ENCODE assay signal across 14 cellular contexts in genomic region chr7:47495269-47495875, GRCh38.
DNase-seq lines count a peak whose midpoint lies in the region; ATAC-seq and TF ChIP-seq lines count a peak whose summit lies in the region.
"Had no signal": no experiment of that assay in that cellular context is flagged by ENCODE, and none has a peak within 500 bp of the region (broad histone marks: within the 10 kb centered on the region; RNA-seq: fewer than 3 reads in every experiment).

No MANE protein-coding gene starts in this region.

- H3K79me2 ChIP-seq in OCI-LY3 (ENCODE audit: low read length) (no peaks in the 10 kb centered on the region), PC-9 (ENCODE audit: low read depth) (peaks cover 99% of the 10 kb centered on the region)

- intact Hi-C loops in PC-9 (cut with micrococcal nuclease; ENCODE audit: unreplicated experiment): no loop called here

- no peak for ATAC-seq in HG02970 (IDR thresholded peaks at IDR 0.05; ENCODE audit: low FRiP score, unreplicated experiment)

- peaks cover 10% of the 10 kb centered on the region for H3K27me3 Mint-ChIP-seq in glutamatergic neuron (ENCODE audit: unreplicated experiment)
- no peaks in the 10 kb centered on the region for H3K27me3 Mint-ChIP-seq in type B pancreatic cell

- H3K4me1 Mint-ChIP-seq in glutamatergic neuron (ENCODE audit: low read depth, unreplicated experiment) (peaks cover 38% of the 10 kb centered on the region), type B pancreatic cell (ENCODE audit: unreplicated experiment) (peaks cover 90% of the 10 kb centered on the region)
- H3K4me1 Mint-ChIP-seq: activated CD4-positive, alpha-beta T cell treated with anti-CD3 and anti-CD28 coated beads, Interleukin-2, amount 10 ng/mL, durations not matched to agents 7 days and 5 days had no signal

- H4K20me1 ChIP-seq in OCI-LY3 (ENCODE audit: insufficient read depth, low read length) (no peaks in the 10 kb centered on the region), PC-9 (ENCODE audit: insufficient read depth) (peaks cover 99% of the 10 kb centered on the region)

- H3K36me3 Mint-ChIP-seq in glutamatergic neuron (ENCODE audit: unreplicated experiment) (no peaks in the 10 kb centered on the region), type B pancreatic cell (peaks cover 12% of the 10 kb centered on the region)

- H3K4me1 ChIP-seq in OCI-LY3 (ENCODE audit: low read length) (peaks cover 65% of the 10 kb centered on the region), mucosa of rectum (ENCODE audit: control insufficient read depth in 2 of 2, insufficient read depth in 2 of 2, low read length in 2 of 2) (peaks cover 47 to 62% of the 10 kb centered on the region in 2 donors), PC-9 (replicated peaks; ENCODE audit: insufficient read depth) (peaks cover 26% of the 10 kb centered on the region)

- H3K4me3 ChIP-seq in OCI-LY3 (ENCODE audit: low read length): peak overlapping the region; percentile 66
- H3K4me3 ChIP-seq in mucosa of rectum (ENCODE audit: low read length in 2 of 2): no peak overlapping the region
- H3K4me3 ChIP-seq in PC-9: no peak overlapping the region

- peak overlapping the region; percentile 97 for H3K4me2 ChIP-seq in OCI-LY3 (ENCODE audit: low read length)
- H3K4me2 ChIP-seq in PC-9: no peak overlapping the region

- H3K9ac ChIP-seq in OCI-LY3 (ENCODE audit: low read length): peak overlapping the region; percentile 55
- H3K9ac ChIP-seq in mucosa of rectum (ENCODE audit: low read depth in 1 of 2, low read length in 2 of 2): no peak overlapping the region

- H3K4me3 Mint-ChIP-seq in glutamatergic neuron (ENCODE audit: unreplicated experiment): peak overlapping the region; percentile 45
- peak overlapping the region; percentile 61 for H3K4me3 Mint-ChIP-seq in type B pancreatic cell
- H3K4me3 Mint-ChIP-seq: activated CD4-positive, alpha-beta T cell treated with anti-CD3 and anti-CD28 coated beads, Interleukin-2, amount 10 ng/mL, durations not matched to agents 7 days and 5 days had no signal

- H3K9me2 ChIP-seq in PC-9 (ENCODE audit: insufficient read depth): no peaks in the 10 kb centered on the region

- H3K27ac Mint-ChIP-seq in glutamatergic neuron (ENCODE audit: unreplicated experiment): peak overlapping the region; percentile 22
- peak overlapping the region; percentile 18 for H3K27ac Mint-ChIP-seq in type B pancreatic cell
- H3K27ac Mint-ChIP-seq: activated CD4-positive, alpha-beta T cell treated with anti-CD3 and anti-CD28 coated beads, Interleukin-2, amount 10 ng/mL, durations not matched to agents 7 days and 5 days had no signal

- H3K36me3 ChIP-seq in OCI-LY3 (replicated peaks; ENCODE audit: low read depth, low read length) (no peaks in the 10 kb centered on the region), mucosa of rectum (ENCODE audit: control insufficient read depth in 2 of 2, insufficient read depth in 2 of 2, low read length in 2 of 2) (no peaks in the 10 kb centered on the region), PC-9 (ENCODE audit: low read depth) (peaks cover 37% of the 10 kb centered on the region)

- no peaks in the 10 kb centered on the region; the same call in 1 of the 2 replicates for H3K9me3 ChIP-seq in OCI-LY3 (ENCODE audit: insufficient read depth, low read length)
- no peaks in the 10 kb centered on the region for H3K9me3 ChIP-seq in mucosa of rectum (ENCODE audit: control insufficient read depth in 2 of 2, low read length in 2 of 2)
- no peaks in the 10 kb centered on the region for H3K9me3 ChIP-seq in PC-9 (ENCODE audit: insufficient read depth, low read depth)

- BruUV-seq in PC-9 (replicated peaks; lab: Mats Ljungman, UMichigan): no TSS peak

- H3K27me3 ChIP-seq in OCI-LY3 (ENCODE audit: low read depth, low read length): peaks cover 7% of the 10 kb centered on the region; the same call in 1 of the 2 replicates
- H3K27me3 ChIP-seq in mucosa of rectum (ENCODE audit: control insufficient read depth in 2 of 2, insufficient read depth in 2 of 2, low read length in 2 of 2): no peaks in the 10 kb centered on the region
- no peaks in the 10 kb centered on the region for H3K27me3 ChIP-seq in PC-9 (ENCODE audit: insufficient read depth, low read depth)

- CTCF ChIA-PET in PC-9 (lab: Charles Lee): interaction anchor here (0.7 kb wide), 1 partner anchor 30 kb away, joined by 6 read pairs; no protein-coding TSS in a partner anchor

- H2AFZ ChIP-seq in OCI-LY3 (ENCODE audit: low read depth, low read length) (peak overlapping the region; percentile 46; the same call in 1 of the 2 replicates), PC-9 (no peak overlapping the region)

- H3K9me3 Mint-ChIP-seq in glutamatergic neuron (ENCODE audit: unreplicated experiment) (peaks cover 7% of the 10 kb centered on the region), type B pancreatic cell (no peaks in the 10 kb centered on the region)
- H3K9me3 Mint-ChIP-seq: activated CD4-positive, alpha-beta T cell treated with anti-CD3 and anti-CD28 coated beads, Interleukin-2, amount 10 ng/mL, durations not matched to agents 7 days and 5 days had no signal

- peaks cover 47% of the 10 kb centered on the region for H3F3A ChIP-seq in PC-9 (ENCODE audit: insufficient read depth, low read depth)

- POLR2A ChIA-PET in PC-9 (lab: Charles Lee; ENCODE audit: unreplicated experiment): interaction anchor here (0.6 to 0.7 kb wide), 2 partner anchors 152 to 208 kb away, joined by 3 to 5 read pairs; no protein-coding TSS in a partner anchor

- peak overlapping the region; percentile 76 for H3K27ac ChIP-seq in OCI-LY3 (ENCODE audit: low read length)
- H3K27ac ChIP-seq in mucosa of rectum (ENCODE audit: low read depth in 2 of 2, low read length in 2 of 2): peak overlapping the region; percentile 28 to 38
- H3K27ac ChIP-seq in PC-9: no peak overlapping the region

- DNase-seq in glutamatergic neuron (no peak), type B pancreatic cell (ENCODE audit: extremely low spot score, unreplicated experiment) (no peak), NCI-H128 (lab: John Stamatoyannopoulos, UW; ENCODE audit: unreplicated experiment) (no peak), PC-9 (no peak)
- no peak for DNase-seq in stimulated activated CD8-positive, alpha-beta memory T cell treated with anti-CD3 and anti-CD28 coated beads, Interleukin-4, amount 100 ng/mL, for 48 hours
- DNase-seq: activated CD4-positive, alpha-beta T cell treated with anti-CD3 and anti-CD28 coated beads, Interleukin-2, amount 10 ng/mL, durations not matched to agents 7 days and 5 days; dermis blood vessel endothelial cell; mammary epithelial cell; NCI-H187 treated with DMSO at 0.1 percent for 48 hours; occipital lobe; small intestine had no signal

- TF ChIP-seq CTCF in OCI-LY3 (IDR thresholded peaks at IDR 0.05; ENCODE audit: low read depth, low read length) (no peak), glutamatergic neuron (IDR thresholded peaks at IDR 0.05; ENCODE audit: partially characterized antibody, unreplicated experiment) (no peak), type B pancreatic cell (conservative IDR thresholded peaks at IDR 0.05) (no peak), PC-9 (conservative IDR thresholded peaks at IDR 0.05) (no peak)
